In genomic region chr3:236881-237280, GRCh38 we compare ENCODE assay signal across 1 cellular context.
TF ChIP-seq lines count a peak whose summit lies in the region.

No MANE protein-coding gene starts in this region.

TF ChIP-seq in SK-N-SH treated with all-trans-retinoic acid at 6 μM for 48 hours, 23 proteins besides CTCF, POLR2A, EP300 and RAD21 (continued from another document):
- TF ChIP-seq TSHZ2 (CRISPR knock-in tag; IDR thresholded peaks at IDR 0.05) = no peak
- TF ChIP-seq CSRNP3 (CRISPR knock-in tag; IDR thresholded peaks at IDR 0.05) = no peak
